Comparison of ENCODE assay signal across 8 cellular contexts in genomic region chr12:110613771-110614684, GRCh38. TPM values are rescaled to one million over a fixed set of nuclear protein-coding genes. Genes with fewer than 3 reads are reported as not detected.
DNase-seq lines count a peak whose midpoint lies in the region; ATAC-seq, FAIRE-seq and TF ChIP-seq lines count a peak whose summit lies in the region.

TCTN1 (plus strand) TSS chr12:110614129; CDS start chr12:110614183, 54 bp downstream.

- H3K4me3 ChIP-seq in adrenal gland = peak within 1 kb of the TSS in 2 of 4 donors; percentile 44 to 61
- H3K4me3 ChIP-seq in trophoblast cell (ENCODE audit: low read depth, low read length) = peak within 1 kb of the TSS; percentile 78
- peak within 1 kb of the TSS; percentile 61 to 87 (median 71) for H3K4me3 ChIP-seq in tibial nerve

- no peaks in the 10 kb centered on the region for H3K79me2 ChIP-seq in trophoblast cell (ENCODE audit: control insufficient read depth, insufficient read depth, low read length, poor library complexity)

- H3K36me3 Mint-ChIP-seq in T-cell = no peaks in the 10 kb centered on the region

- H3K14ac ChIP-seq in trophoblast cell (ENCODE audit: low read length) = peak within 1 kb of the TSS; percentile 71

- H2AK5ac ChIP-seq in trophoblast cell (ENCODE audit: low read length) = no peak within 1 kb of the TSS

- peak within 1 kb of the TSS; percentile 75 to 83 (median 83) for H3K4me3 Mint-ChIP-seq in T-cell

- H3K36me3 ChIP-seq in adrenal gland (replicated peaks in 1 of 2) (no peaks in the 10 kb centered on the region), trophoblast cell (ENCODE audit: control insufficient read depth in 1 of 2, insufficient read depth in 2 of 2, low read length in 2 of 2) (no peaks in the 10 kb centered on the region), tibial nerve (peaks cover 0 to 8% (median 0%) of the 10 kb centered on the region in 3 donors)

- no peaks in the 10 kb centered on the region for H3K27me3 Mint-ChIP-seq in T-cell

- 1 to 5% (median 2%) methylated on average over 30 to 60 of the region's 60 CpGs for WGBS in adrenal gland, 4 donors
- WGBS in trophoblast cell (ENCODE audit: extremely low coverage, insufficient coverage, insufficient read length) = no CpG with 5 or more reads among the region's 60 CpGs
- 2 to 3% methylated on average over 49 to 53 of the region's 60 CpGs for WGBS in tibial nerve, 2 donors

- peak; percentile 91 for ATAC-seq in HG02840 (IDR thresholded peaks at IDR 0.05; ENCODE audit: low FRiP score, unreplicated experiment)
- peak; percentile 99 to 100 (median 100) for ATAC-seq in T-cell (replicated peaks in 1 of 4)

- TF ChIP-seq POLR2A in GM12892 (IDR thresholded peaks at IDR 0.05; ENCODE audit: low read depth, low read length) (peak; percentile 86), adrenal gland (IDR thresholded peaks at IDR 0.05) (peak in 1 of 2 donors; percentile 13), tibial nerve (IDR thresholded peaks at IDR 0.05) (peak; percentile 35 to 87)

- peak within 1 kb of the TSS; percentile 85 for H3K4me2 ChIP-seq in trophoblast cell (ENCODE audit: low read length)

- peaks cover 2% of the 10 kb centered on the region for H3K79me1 ChIP-seq in trophoblast cell (ENCODE audit: low read length)

- CTCF ChIA-PET in T-cell (lab: Charles Lee) = interaction anchor here (0.5 to 2.2 kb wide), 13 partner anchors 12 to 213 kb away, joined by 3 to 17 read pairs (median 4); partner anchors contain the start of genes ARPC3 (in 1 of the 2) and FAM216A (in 1 of the 2)

- peak within 1 kb of the TSS; percentile 93 for H4K8ac ChIP-seq in trophoblast cell (ENCODE audit: low read depth, low read length)

- DNase-seq in GM12892 (ENCODE audit: insufficient read length) (peak; percentile 97), NCI-H1436 treated with DMSO at 0.1 percent for 48 hours (lab: John Stamatoyannopoulos, UW) (peak; percentile 32), T-cell (peak; percentile 90 to 98 (median 94)), adrenal gland (peak; percentile 96 to 98 (median 97)), cardiac septum (ENCODE audit: low spot score) (peak; percentile 100), trophoblast cell (peak; percentile 96 to 97), tibial nerve (ENCODE audit: low spot score in 2 of 2) (peak; percentile 91 to 93)

- H3K4me1 ChIP-seq in adrenal gland (replicated peaks in 1 of 2) (peaks cover 9% of the 10 kb centered on the region in 2 donors), trophoblast cell (ENCODE audit: control insufficient read depth in 1 of 2, insufficient read depth in 2 of 2, low read length in 2 of 2) (peaks cover 2 to 3% of the 10 kb centered on the region in 2 experiments), tibial nerve (peaks cover 0 to 13% (median 1%) of the 10 kb centered on the region in 4 donors)

- FAIRE-seq in GM12892 (lab: Jason Lieb, UNC) = peak; percentile 99

- H3K4ac ChIP-seq in trophoblast cell (ENCODE audit: low read depth, low read length) = no peak within 1 kb of the TSS

- H3K9me3 ChIP-seq in adrenal gland (replicated peaks in 1 of 3) = no peaks in the 10 kb centered on the region
- H3K9me3 ChIP-seq in trophoblast cell (ENCODE audit: insufficient read depth, low read depth, low read length) = no peaks in the 10 kb centered on the region
- H3K9me3 ChIP-seq in tibial nerve = no peaks in the 10 kb centered on the region

- H2AFZ ChIP-seq in trophoblast cell (ENCODE audit: insufficient read depth, low read length, poor library complexity) = peak within 1 kb of the TSS; percentile 97

- H3K27me3 ChIP-seq in adrenal gland = no peaks in the 10 kb centered on the region
- H3K27me3 ChIP-seq in trophoblast cell (ENCODE audit: insufficient read depth, low read length) = no peaks in the 10 kb centered on the region
- H3K27me3 ChIP-seq in tibial nerve = no peaks in the 10 kb centered on the region

- no peak within 1 kb of the TSS for H2BK12ac ChIP-seq in trophoblast cell (ENCODE audit: low read length)

- no peak within 1 kb of the TSS for H3K23ac ChIP-seq in trophoblast cell (ENCODE audit: low read length)

- H2BK120ac ChIP-seq in trophoblast cell (ENCODE audit: insufficient read depth, low read length, poor library complexity) = peak within 1 kb of the TSS; percentile 28

- H4K91ac ChIP-seq in trophoblast cell (ENCODE audit: low read depth, low read length) = peak within 1 kb of the TSS; percentile 45

- no peaks in the 10 kb centered on the region for H3K9me3 Mint-ChIP-seq in T-cell

- H3K18ac ChIP-seq in trophoblast cell (ENCODE audit: low read length) = peak within 1 kb of the TSS; percentile 76

- no peak within 1 kb of the TSS for H2BK5ac ChIP-seq in trophoblast cell (ENCODE audit: low read depth, low read length, poor library complexity)

- TF ChIP-seq EP300 in tibial nerve (IDR thresholded peaks at IDR 0.05) = peak; percentile 94 to 99

- TF ChIP-seq CTCF in adrenal gland (IDR thresholded peaks at IDR 0.05) = peak in 1 of 6 experiments; percentile 7
- peak in 2 of 5 experiments; percentile 43 to 60 for TF ChIP-seq CTCF in tibial nerve (IDR thresholded peaks at IDR 0.05)

- peaks cover 0 to 10% (median 8%) of the 10 kb centered on the region in 3 donors for H3K4me1 Mint-ChIP-seq in T-cell

- peak within 1 kb of the TSS; percentile 78 to 87 for H3K27ac Mint-ChIP-seq in T-cell

- peak within 1 kb of the TSS; percentile 62 for H3K9ac ChIP-seq in trophoblast cell (ENCODE audit: low read length)

- POLR2A ChIA-PET in T-cell (lab: Charles Lee) = interaction anchor here (0.6 to 0.9 kb wide), 7 partner anchors 13 to 164 kb away, joined by 3 to 8 read pairs (median 4); partner anchors contain the start of gene ARPC3 (in 1 of the 2)

- peak within 1 kb of the TSS; percentile 78 for H4K12ac ChIP-seq in trophoblast cell (ENCODE audit: low read depth, low read length)

- H3K27ac ChIP-seq in adrenal gland (peak within 1 kb of the TSS in 2 of 5 donors; percentile 66 to 73), trophoblast cell (ENCODE audit: low read depth, low read length) (no peak within 1 kb of the TSS), tibial nerve (peak within 1 kb of the TSS; percentile 63 to 88 (median 76))

- intact Hi-C loops in adrenal gland (cut with DNase I) (loop anchor here in 1 of 2 donors (10.0 kb wide), 2 partner anchors 211 to 271 kb away; no protein-coding TSS in a partner anchor), cardiac septum (cut with DNase I) (loop anchor here (5.0 kb wide), 3 partner anchors 78 to 273 kb away; partner anchors contain the start of gene PPP1CC)

RNA-seq across cellular contexts. Expression of gene TCTN1, which starts in this region (rescaled TPM):
- polyA plus RNA-seq in GM12892 (2012; ENCODE audit: missing spikeins) = 24.1 TPM
- 10 to 100 TPM in 3 of 5 donors, 1 to 10 TPM in 2; 8.8 to 14.1 (median 11.5) TPM for total RNA-seq in T-cell
- total RNA-seq in adrenal gland = 10 to 100 TPM; 37.3 to 79.4 (median 49.7) TPM
- polyA plus RNA-seq in adrenal gland = 100 to 1,000 TPM in 2 of 3 donors, 10 to 100 TPM in 1; 69.3 to 174 (median 142) TPM
- total RNA-seq in cardiac septum = 20.7 TPM
- 17.6 and 19.3 TPM in 2 replicates for polyA plus RNA-seq in trophoblast cell (2013)
- total RNA-seq in tibial nerve = 10 to 100 TPM; 45.0 to 71.2 (median 64.5) TPM

Comparison
In these comparisons a context has a peak if more than half of its experiments do, and no peak if none do; other contexts are left out.
1. DNase-seq: peak in every context shown above with its lines; median percentile 100 in cardiac septum; 97 in GM12892; 97 in adrenal gland; 96 in trophoblast cell; 94 in T-cell; 92 in tibial nerve; 32 in NCI-H1436 treated with DMSO at 0.1 percent for 48 hours.